ENCODE assay signal across 1 cellular context in the genomic region with DNA sequence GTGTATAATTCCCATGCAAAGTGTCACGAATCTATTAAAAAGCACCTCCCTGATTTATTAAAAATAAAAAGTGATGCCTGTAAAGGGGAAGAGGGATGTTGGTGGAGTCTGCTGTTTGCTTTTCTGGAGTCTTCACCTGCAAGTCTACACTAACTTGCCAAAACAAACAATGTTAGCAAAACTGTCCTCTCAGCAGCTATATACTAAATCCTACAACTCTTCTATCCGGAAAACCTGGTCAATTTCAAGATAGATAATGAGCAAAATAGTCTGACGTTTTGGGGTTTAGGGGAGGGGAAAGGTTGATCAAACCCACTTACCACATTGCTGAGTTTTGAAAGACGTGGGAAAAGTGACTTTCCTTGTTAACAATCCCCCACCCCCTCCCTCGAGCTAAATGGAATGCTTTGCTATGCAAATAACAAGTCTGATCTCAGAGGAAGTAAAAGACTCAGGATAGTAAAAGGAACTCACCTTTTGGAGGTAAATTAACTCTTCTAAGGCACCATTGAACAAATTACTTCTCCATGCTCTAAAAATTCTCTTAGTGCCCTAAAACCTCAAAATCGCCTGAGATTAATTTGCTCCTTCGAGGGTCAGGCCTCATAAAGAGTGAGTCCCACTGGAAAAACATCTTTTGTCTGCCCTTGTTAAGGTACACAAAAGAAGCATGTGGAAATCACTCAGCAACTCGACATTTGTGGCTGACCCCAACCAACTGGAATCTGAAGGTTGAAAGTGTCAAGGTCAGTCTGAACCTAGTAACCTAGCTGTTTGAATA.
A peak's percentile ranks its signal among the peaks of the same experiment; 100 is the strongest.
TF ChIP-seq lines count a peak whose summit lies in the region.

No MANE protein-coding gene starts in this region.

TF ChIP-seq in HepG2, 621 proteins besides CTCF, POLR2A, EP300 and RAD21 (continued from another document and continues in another):
- no peak for TF ChIP-seq ZNF550 (CRISPR knock-in tag; IDR thresholded peaks at IDR 0.05; ENCODE audit: borderline replicate concordance)
- TF ChIP-seq, protein P1, sequence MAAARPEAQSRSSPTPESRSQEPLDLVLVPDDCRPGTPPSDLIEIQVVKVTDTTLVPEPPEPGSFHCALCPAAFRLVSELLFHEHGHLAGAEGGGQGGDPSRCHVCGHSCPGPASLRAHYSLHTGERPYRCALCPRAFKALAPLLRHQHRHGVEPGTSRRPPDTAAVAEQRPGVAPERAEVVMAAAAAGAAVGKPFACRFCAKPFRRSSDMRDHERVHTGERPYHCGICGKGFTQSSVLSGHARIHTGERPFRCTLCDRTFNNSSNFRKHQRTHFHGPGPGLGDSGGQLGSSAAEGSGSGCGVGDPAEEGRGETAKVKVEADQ (CRISPR knock-in tag; IDR thresholded peaks at IDR 0.05; ENCODE audit: borderline replicate concordance): no peak
- TF ChIP-seq POLR2AphosphoS2 (IDR thresholded peaks at IDR 0.05; ENCODE audit: low read depth, low read length): no peak
- TF ChIP-seq ZNF569 (CRISPR knock-in tag; IDR thresholded peaks at IDR 0.05; ENCODE audit: borderline replicate concordance): no peak
- no peak for TF ChIP-seq LCORL (IDR thresholded peaks at IDR 0.05)
- peak; percentile 56 for TF ChIP-seq LCORL (CRISPR knock-in tag; IDR thresholded peaks at IDR 0.05)
- TF ChIP-seq, protein P2, sequence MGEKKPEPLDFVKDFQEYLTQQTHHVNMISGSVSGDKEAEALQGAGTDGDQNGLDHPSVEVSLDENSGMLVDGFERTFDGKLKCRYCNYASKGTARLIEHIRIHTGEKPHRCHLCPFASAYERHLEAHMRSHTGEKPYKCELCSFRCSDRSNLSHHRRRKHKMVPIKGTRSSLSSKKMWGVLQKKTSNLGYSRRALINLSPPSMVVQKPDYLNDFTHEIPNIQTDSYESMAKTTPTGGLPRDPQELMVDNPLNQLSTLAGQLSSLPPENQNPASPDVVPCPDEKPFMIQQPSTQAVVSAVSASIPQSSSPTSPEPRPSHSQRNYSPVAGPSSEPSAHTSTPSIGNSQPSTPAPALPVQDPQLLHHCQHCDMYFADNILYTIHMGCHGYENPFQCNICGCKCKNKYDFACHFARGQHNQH (CRISPR knock-in tag; IDR thresholded peaks at IDR 0.05): 0 out of 2 replicates have a peak, but pooled peaks have one; percentile 45
- no peak for TF ChIP-seq ZSCAN30 (CRISPR knock-in tag; IDR thresholded peaks at IDR 0.05)
- no peak for TF ChIP-seq HOXA7 (CRISPR knock-in tag; IDR thresholded peaks at IDR 0.05)
- TF ChIP-seq THAP11 (CRISPR knock-in tag; IDR thresholded peaks at IDR 0.05): no peak; the same call in 1 of the 2 replicates
- TF ChIP-seq PAX8 (CRISPR knock-in tag; IDR thresholded peaks at IDR 0.05; ENCODE audit: borderline replicate concordance): no peak
- no peak for TF ChIP-seq ZFYVE20 (CRISPR knock-in tag; IDR thresholded peaks at IDR 0.05; ENCODE audit: borderline replicate concordance, low read depth)
- TF ChIP-seq SMARCC2 (IDR thresholded peaks at IDR 0.05): no peak
- TF ChIP-seq SRSF4 (IDR thresholded peaks at IDR 0.05; ENCODE audit: low read depth, low read length, poor library complexity, severe bottlenecking): no peak
- TF ChIP-seq KMT2B (CRISPR knock-in tag; IDR thresholded peaks at IDR 0.05): peak; percentile 39; the same call in 1 of the 2 replicates
- TF ChIP-seq CHD4 (IDR thresholded peaks at IDR 0.05; ENCODE audit: borderline replicate concordance, low read length): no peak
- TF ChIP-seq, protein P3, sequence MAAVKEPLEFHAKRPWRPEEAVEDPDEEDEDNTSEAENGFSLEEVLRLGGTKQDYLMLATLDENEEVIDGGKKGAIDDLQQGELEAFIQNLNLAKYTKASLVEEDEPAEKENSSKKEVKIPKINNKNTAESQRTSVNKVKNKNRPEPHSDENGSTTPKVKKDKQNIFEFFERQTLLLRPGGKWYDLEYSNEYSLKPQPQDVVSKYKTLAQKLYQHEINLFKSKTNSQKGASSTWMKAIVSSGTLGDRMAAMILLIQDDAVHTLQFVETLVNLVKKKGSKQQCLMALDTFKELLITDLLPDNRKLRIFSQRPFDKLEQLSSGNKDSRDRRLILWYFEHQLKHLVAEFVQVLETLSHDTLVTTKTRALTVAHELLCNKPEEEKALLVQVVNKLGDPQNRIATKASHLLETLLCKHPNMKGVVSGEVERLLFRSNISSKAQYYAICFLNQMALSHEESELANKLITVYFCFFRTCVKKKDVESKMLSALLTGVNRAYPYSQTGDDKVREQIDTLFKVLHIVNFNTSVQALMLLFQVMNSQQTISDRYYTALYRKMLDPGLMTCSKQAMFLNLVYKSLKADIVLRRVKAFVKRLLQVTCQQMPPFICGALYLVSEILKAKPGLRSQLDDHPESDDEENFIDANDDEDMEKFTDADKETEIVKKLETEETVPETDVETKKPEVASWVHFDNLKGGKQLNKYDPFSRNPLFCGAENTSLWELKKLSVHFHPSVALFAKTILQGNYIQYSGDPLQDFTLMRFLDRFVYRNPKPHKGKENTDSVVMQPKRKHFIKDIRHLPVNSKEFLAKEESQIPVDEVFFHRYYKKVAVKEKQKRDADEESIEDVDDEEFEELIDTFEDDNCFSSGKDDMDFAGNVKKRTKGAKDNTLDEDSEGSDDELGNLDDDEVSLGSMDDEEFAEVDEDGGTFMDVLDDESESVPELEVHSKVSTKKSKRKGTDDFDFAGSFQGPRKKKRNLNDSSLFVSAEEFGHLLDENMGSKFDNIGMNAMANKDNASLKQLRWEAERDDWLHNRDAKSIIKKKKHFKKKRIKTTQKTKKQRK (IDR thresholded peaks at IDR 0.05; ENCODE audit: low read length): no peak
- TF ChIP-seq, protein P4, sequence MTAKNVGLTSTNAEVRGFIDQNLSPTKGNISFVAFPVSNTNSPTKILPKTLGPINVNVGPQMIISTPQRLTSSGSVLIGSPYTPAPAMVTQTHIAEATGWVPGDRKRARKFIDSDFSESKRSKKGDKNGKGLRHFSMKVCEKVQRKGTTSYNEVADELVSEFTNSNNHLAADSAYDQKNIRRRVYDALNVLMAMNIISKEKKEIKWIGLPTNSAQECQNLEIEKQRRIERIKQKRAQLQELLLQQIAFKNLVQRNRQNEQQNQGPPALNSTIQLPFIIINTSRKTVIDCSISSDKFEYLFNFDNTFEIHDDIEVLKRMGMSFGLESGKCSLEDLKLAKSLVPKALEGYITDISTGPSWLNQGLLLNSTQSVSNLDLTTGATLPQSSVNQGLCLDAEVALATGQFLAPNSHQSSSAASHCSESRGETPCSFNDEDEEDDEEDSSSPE (CRISPR knock-in tag; IDR thresholded peaks at IDR 0.05): no peak; the same call in 1 of the 2 replicates
- no peak for TF ChIP-seq ZFP36L2 (CRISPR knock-in tag; IDR thresholded peaks at IDR 0.05)
- TF ChIP-seq FIP1L1 (IDR thresholded peaks at IDR 0.05; ENCODE audit: borderline replicate concordance, insufficient read depth, low read depth, low read length): no peak
- TF ChIP-seq ZNF546 (CRISPR knock-in tag; conservative IDR thresholded peaks at IDR 0.05): no peak
- TF ChIP-seq, protein P5, sequence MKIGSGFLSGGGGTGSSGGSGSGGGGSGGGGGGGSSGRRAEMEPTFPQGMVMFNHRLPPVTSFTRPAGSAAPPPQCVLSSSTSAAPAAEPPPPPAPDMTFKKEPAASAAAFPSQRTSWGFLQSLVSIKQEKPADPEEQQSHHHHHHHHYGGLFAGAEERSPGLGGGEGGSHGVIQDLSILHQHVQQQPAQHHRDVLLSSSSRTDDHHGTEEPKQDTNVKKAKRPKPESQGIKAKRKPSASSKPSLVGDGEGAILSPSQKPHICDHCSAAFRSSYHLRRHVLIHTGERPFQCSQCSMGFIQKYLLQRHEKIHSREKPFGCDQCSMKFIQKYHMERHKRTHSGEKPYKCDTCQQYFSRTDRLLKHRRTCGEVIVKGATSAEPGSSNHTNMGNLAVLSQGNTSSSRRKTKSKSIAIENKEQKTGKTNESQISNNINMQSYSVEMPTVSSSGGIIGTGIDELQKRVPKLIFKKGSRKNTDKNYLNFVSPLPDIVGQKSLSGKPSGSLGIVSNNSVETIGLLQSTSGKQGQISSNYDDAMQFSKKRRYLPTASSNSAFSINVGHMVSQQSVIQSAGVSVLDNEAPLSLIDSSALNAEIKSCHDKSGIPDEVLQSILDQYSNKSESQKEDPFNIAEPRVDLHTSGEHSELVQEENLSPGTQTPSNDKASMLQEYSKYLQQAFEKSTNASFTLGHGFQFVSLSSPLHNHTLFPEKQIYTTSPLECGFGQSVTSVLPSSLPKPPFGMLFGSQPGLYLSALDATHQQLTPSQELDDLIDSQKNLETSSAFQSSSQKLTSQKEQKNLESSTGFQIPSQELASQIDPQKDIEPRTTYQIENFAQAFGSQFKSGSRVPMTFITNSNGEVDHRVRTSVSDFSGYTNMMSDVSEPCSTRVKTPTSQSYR (CRISPR knock-in tag; IDR thresholded peaks at IDR 0.05; ENCODE audit: borderline replicate concordance): no peak
- no peak for TF ChIP-seq JARID2 (CRISPR knock-in tag; IDR thresholded peaks at IDR 0.05; ENCODE audit: insufficient replicate concordance)
- TF ChIP-seq SYNCRIP (IDR thresholded peaks at IDR 0.05; ENCODE audit: insufficient read depth, low read depth, low read length): no peak
- TF ChIP-seq HMG20A (CRISPR knock-in tag; IDR thresholded peaks at IDR 0.05; ENCODE audit: borderline replicate concordance): peak; percentile 89; the same call in 1 of the 2 replicates
- TF ChIP-seq SPEN (CRISPR knock-in tag; IDR thresholded peaks at IDR 0.05; ENCODE audit: low read depth): no peak
- TF ChIP-seq, protein P6, sequence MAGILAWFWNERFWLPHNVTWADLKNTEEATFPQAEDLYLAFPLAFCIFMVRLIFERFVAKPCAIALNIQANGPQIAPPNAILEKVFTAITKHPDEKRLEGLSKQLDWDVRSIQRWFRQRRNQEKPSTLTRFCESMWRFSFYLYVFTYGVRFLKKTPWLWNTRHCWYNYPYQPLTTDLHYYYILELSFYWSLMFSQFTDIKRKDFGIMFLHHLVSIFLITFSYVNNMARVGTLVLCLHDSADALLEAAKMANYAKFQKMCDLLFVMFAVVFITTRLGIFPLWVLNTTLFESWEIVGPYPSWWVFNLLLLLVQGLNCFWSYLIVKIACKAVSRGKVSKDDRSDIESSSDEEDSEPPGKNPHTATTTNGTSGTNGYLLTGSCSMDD (CRISPR knock-in tag; IDR thresholded peaks at IDR 0.05): no peak
- TF ChIP-seq ZNF350 (CRISPR knock-in tag; IDR thresholded peaks at IDR 0.05; ENCODE audit: borderline replicate concordance, low read depth): no peak
- TF ChIP-seq KLF11 (CRISPR knock-in tag; IDR thresholded peaks at IDR 0.05): no peak
- no peak for TF ChIP-seq ZNF564 (CRISPR knock-in tag; IDR thresholded peaks at IDR 0.05)
- TF ChIP-seq, protein P7, sequence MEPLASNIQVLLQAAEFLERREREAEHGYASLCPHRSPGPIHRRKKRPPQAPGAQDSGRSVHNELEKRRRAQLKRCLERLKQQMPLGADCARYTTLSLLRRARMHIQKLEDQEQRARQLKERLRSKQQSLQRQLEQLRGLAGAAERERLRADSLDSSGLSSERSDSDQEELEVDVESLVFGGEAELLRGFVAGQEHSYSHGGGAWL (CRISPR knock-in tag; IDR thresholded peaks at IDR 0.05): no peak
- no peak for TF ChIP-seq NPAS2 (CRISPR knock-in tag; IDR thresholded peaks at IDR 0.05; ENCODE audit: borderline replicate concordance)
- TF ChIP-seq SOX5 (CRISPR knock-in tag; IDR thresholded peaks at IDR 0.05; ENCODE audit: borderline replicate concordance): peak; percentile 85; the same call in 1 of the 2 replicates
- TF ChIP-seq, protein P8, sequence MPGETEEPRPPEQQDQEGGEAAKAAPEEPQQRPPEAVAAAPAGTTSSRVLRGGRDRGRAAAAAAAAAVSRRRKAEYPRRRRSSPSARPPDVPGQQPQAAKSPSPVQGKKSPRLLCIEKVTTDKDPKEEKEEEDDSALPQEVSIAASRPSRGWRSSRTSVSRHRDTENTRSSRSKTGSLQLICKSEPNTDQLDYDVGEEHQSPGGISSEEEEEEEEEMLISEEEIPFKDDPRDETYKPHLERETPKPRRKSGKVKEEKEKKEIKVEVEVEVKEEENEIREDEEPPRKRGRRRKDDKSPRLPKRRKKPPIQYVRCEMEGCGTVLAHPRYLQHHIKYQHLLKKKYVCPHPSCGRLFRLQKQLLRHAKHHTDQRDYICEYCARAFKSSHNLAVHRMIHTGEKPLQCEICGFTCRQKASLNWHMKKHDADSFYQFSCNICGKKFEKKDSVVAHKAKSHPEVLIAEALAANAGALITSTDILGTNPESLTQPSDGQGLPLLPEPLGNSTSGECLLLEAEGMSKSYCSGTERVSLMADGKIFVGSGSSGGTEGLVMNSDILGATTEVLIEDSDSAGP (CRISPR knock-in tag; IDR thresholded peaks at IDR 0.05; ENCODE audit: borderline replicate concordance): no peak
- TF ChIP-seq, protein P9, sequence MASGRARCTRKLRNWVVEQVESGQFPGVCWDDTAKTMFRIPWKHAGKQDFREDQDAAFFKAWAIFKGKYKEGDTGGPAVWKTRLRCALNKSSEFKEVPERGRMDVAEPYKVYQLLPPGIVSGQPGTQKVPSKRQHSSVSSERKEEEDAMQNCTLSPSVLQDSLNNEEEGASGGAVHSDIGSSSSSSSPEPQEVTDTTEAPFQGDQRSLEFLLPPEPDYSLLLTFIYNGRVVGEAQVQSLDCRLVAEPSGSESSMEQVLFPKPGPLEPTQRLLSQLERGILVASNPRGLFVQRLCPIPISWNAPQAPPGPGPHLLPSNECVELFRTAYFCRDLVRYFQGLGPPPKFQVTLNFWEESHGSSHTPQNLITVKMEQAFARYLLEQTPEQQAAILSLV (CRISPR knock-in tag; IDR thresholded peaks at IDR 0.05; ENCODE audit: borderline replicate concordance): no peak
- no peak for TF ChIP-seq KLF15 (CRISPR knock-in tag; IDR thresholded peaks at IDR 0.05; ENCODE audit: borderline replicate concordance)
- no peak for TF ChIP-seq PRMT3 (CRISPR knock-in tag; IDR thresholded peaks at IDR 0.05; ENCODE audit: borderline replicate concordance, low read depth)
- TF ChIP-seq, protein P10, sequence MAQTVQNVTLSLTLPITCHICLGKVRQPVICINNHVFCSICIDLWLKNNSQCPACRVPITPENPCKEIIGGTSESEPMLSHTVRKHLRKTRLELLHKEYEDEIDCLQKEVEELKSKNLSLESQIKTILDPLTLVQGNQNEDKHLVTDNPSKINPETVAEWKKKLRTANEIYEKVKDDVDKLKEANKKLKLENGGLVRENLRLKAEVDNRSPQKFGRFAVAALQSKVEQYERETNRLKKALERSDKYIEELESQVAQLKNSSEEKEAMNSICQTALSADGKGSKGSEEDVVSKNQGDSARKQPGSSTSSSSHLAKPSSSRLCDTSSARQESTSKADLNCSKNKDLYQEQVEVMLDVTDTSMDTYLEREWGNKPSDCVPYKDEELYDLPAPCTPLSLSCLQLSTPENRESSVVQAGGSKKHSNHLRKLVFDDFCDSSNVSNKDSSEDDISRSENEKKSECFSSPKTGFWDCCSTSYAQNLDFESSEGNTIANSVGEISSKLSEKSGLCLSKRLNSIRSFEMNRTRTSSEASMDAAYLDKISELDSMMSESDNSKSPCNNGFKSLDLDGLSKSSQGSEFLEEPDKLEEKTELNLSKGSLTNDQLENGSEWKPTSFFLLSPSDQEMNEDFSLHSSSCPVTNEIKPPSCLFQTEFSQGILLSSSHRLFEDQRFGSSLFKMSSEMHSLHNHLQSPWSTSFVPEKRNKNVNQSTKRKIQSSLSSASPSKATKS (CRISPR knock-in tag; IDR thresholded peaks at IDR 0.05): no peak
- no peak for TF ChIP-seq RORA (CRISPR knock-in tag; IDR thresholded peaks at IDR 0.05)
- TF ChIP-seq, protein P11, sequence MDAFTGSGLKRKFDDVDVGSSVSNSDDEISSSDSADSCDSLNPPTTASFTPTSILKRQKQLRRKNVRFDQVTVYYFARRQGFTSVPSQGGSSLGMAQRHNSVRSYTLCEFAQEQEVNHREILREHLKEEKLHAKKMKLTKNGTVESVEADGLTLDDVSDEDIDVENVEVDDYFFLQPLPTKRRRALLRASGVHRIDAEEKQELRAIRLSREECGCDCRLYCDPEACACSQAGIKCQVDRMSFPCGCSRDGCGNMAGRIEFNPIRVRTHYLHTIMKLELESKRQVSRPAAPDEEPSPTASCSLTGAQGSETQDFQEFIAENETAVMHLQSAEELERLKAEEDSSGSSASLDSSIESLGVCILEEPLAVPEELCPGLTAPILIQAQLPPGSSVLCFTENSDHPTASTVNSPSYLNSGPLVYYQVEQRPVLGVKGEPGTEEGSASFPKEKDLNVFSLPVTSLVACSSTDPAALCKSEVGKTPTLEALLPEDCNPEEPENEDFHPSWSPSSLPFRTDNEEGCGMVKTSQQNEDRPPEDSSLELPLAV (CRISPR knock-in tag; conservative IDR thresholded peaks at IDR 0.05; ENCODE audit: low read depth): no peak
